In the genomic region with DNA sequence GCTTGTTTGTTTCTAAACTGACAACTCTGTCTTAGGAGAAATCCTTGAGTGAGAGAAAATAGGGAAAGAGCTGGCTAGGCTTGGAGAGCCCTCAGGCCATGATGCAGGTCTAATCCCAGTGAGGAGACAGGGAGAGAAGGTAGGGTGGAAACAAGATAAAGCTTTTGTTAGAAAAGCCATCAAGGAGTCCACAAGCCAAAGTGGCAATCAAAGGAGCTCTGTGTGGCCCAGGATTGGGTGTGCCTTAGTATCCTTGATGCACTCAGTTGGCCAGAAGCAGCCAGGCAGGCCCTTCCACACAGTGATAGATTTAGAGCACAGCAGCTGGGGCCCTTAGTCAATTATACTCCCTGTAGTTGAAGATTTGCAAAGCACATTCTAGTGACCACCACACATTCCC, we compare ENCODE assay signal across 17 cellular contexts.
"Had no signal": no experiment of that assay in that cellular context is flagged by ENCODE, and none has a peak within 500 bp of the region (broad histone marks: within the 10 kb centered on the region; RNA-seq: fewer than 3 reads in every experiment).

No MANE protein-coding gene starts in this region.

- H3K27ac Mint-ChIP-seq: activated CD8-positive, alpha-beta T cell treated with anti-CD3 and anti-CD28 coated beads for 36 hours; activated naive CD8-positive, alpha-beta T cell treated with anti-CD3 and anti-CD28 coated beads, Interleukin-2, amount 50 U/mL, for 24 hours; memory B cell; neural progenitor cell; stimulated activated naive CD8-positive, alpha-beta T cell treated with anti-CD3 and anti-CD28 coated beads, Interleukin-15, Interleukin-2, amounts not matched to agents 100 ng/mL and 50 ng/mL, for 24 hours had no signal

- H3K4me3 Mint-ChIP-seq: activated CD8-positive, alpha-beta T cell treated with anti-CD3 and anti-CD28 coated beads for 36 hours; activated naive CD8-positive, alpha-beta T cell treated with anti-CD3 and anti-CD28 coated beads, Interleukin-2, amount 50 U/mL, for 24 hours; memory B cell; neural progenitor cell; stimulated activated naive CD8-positive, alpha-beta T cell treated with anti-CD3 and anti-CD28 coated beads, Interleukin-15, Interleukin-2, amounts not matched to agents 100 ng/mL and 50 ng/mL, for 24 hours had no signal

- H3K4me3 ChIP-seq: neural progenitor cell, pancreas, thoracic aorta had no signal

- H2AFZ ChIP-seq: neural progenitor cell had no signal

- H3K9ac ChIP-seq: neural progenitor cell had no signal

- H3K9me3 Mint-ChIP-seq: activated CD8-positive, alpha-beta T cell treated with anti-CD3 and anti-CD28 coated beads for 36 hours; activated naive CD8-positive, alpha-beta T cell treated with anti-CD3 and anti-CD28 coated beads, Interleukin-2, amount 50 U/mL, for 24 hours; memory B cell; neural progenitor cell; stimulated activated naive CD8-positive, alpha-beta T cell treated with anti-CD3 and anti-CD28 coated beads, Interleukin-15, Interleukin-2, amounts not matched to agents 100 ng/mL and 50 ng/mL, for 24 hours had no signal

- ATAC-seq: activated CD8-positive, alpha-beta T cell treated with anti-CD3 and anti-CD28 coated beads for 36 hours; activated naive CD8-positive, alpha-beta T cell treated with anti-CD3 and anti-CD28 coated beads, Interleukin-2, amount 50 U/mL, for 24 hours; pancreas had no signal

- H3K27me3 Mint-ChIP-seq: activated CD8-positive, alpha-beta T cell treated with anti-CD3 and anti-CD28 coated beads for 36 hours; activated naive CD8-positive, alpha-beta T cell treated with anti-CD3 and anti-CD28 coated beads, Interleukin-2, amount 50 U/mL, for 24 hours; stimulated activated naive CD8-positive, alpha-beta T cell treated with anti-CD3 and anti-CD28 coated beads, Interleukin-15, Interleukin-2, amounts not matched to agents 100 ng/mL and 50 ng/mL, for 24 hours had no signal

- H3K36me3 ChIP-seq: neural progenitor cell, pancreas, thoracic aorta had no signal

- H3K27ac ChIP-seq: epithelial cell of prostate, neural progenitor cell, pancreas had no signal

- H3K9me3 ChIP-seq: pancreas, thoracic aorta had no signal

- DNase-seq: activated CD4-positive, alpha-beta T cell treated with anti-CD3 and anti-CD28 coated beads for 4 hours; activated CD8-positive, alpha-beta memory T cell treated with anti-CD3 and anti-CD28 coated beads, Interleukin-2, amount 50 U/mL, for 48 hours; activated CD8-positive, alpha-beta T cell treated with anti-CD3 and anti-CD28 coated beads for 36 hours; activated naive CD8-positive, alpha-beta T cell treated with anti-CD3 and anti-CD28 coated beads, Interleukin-2, amount 50 U/mL, for 24 hours; central memory CD4-positive, alpha-beta T cell; cortex of kidney; effector memory CD4-positive, alpha-beta T cell; hippocampal formation; pancreas; SIG-M5; stimulated activated CD4-positive, alpha-beta T cell treated with anti-CD3 and anti-CD28 coated beads, Interleukin-15, amount 100 ng/mL, for 24 hours; stimulated activated CD4-positive, alpha-beta T cell treated with anti-CD3 and anti-CD28 coated beads, Interleukin-4, amount 100 ng/mL, for 24 hours had no signal

- H3K27me3 ChIP-seq: neural progenitor cell, pancreas had no signal

- H3K36me3 Mint-ChIP-seq: memory B cell, neural progenitor cell had no signal

- H3K4me1 Mint-ChIP-seq: activated naive CD8-positive, alpha-beta T cell treated with anti-CD3 and anti-CD28 coated beads, Interleukin-2, amount 50 U/mL, for 24 hours; memory B cell had no signal

- H3K4me2 ChIP-seq: neural progenitor cell had no signal
